In genomic region chr3:126353694-126354321, GRCh38 we compare ENCODE assay signal across 20 cellular contexts. TPM values are rescaled to one million over a fixed set of nuclear protein-coding genes. Genes with fewer than 3 reads are reported as not detected.
A peak's percentile ranks its signal among the peaks of the same experiment; 100 is the strongest.
DNase-seq lines count a peak whose midpoint lies in the region; ATAC-seq, FAIRE-seq and TF ChIP-seq lines count a peak whose summit lies in the region.
"Had no signal": no experiment of that assay in that cellular context is flagged by ENCODE, and none has a peak within 500 bp of the region (broad histone marks: within the 10 kb centered on the region; RNA-seq: fewer than 3 reads in every experiment).

No MANE protein-coding gene starts in this region.

- H3K4me3 Mint-ChIP-seq in chondrocyte (ENCODE audit: unreplicated experiment): no peak overlapping the region
- H3K4me3 Mint-ChIP-seq: activated B cell treated with CpG ODN at 0.5 μM for 24 hours had no signal

- peak overlapping the region; percentile 21; the same call in 1 of the 2 replicates for H3K27ac ChIP-seq in ACC112 (ENCODE audit: low read depth, low read length)
- peak overlapping the region; percentile 75 for H3K27ac ChIP-seq in HepG2 (ENCODE audit: extremely low read length, insufficient read depth, low read length)
- H3K27ac ChIP-seq in spleen: peak overlapping the region in 2 of 8 donors; percentile 5 to 21
- no peak overlapping the region for H3K27ac ChIP-seq in prostate gland
- H3K27ac ChIP-seq in RWPE1: no peak overlapping the region
- H3K27ac ChIP-seq: colonic mucosa had no signal

- peak overlapping the region; percentile 17; the same call in 1 of the 2 replicates for H3K9ac ChIP-seq in HepG2 (ENCODE audit: insufficient read depth, low read depth, low read length)

- H3K27me3 ChIP-seq in ACC112 (ENCODE audit: insufficient read depth, low read length) (peaks cover 4% of the 10 kb centered on the region), HepG2 (ENCODE audit: control insufficient read depth in 1 of 2, insufficient read depth in 2 of 2, low read length in 2 of 2) (peaks cover 0 to 8% of the 10 kb centered on the region in 2 experiments; a peak in 4 of 5 replicates), spleen (replicated peaks in 1 of 7) (peaks cover 0 to 43% (median 18%) of the 10 kb centered on the region in 7 donors), prostate gland (replicated peaks; ENCODE audit: insufficient read depth) (no peaks in the 10 kb centered on the region)

- no TSS peak for BruUV-seq in HepG2 (replicated peaks; lab: Mats Ljungman, UMichigan)

- CTCF ChIA-PET in HepG2 (lab: Yijun Ruan, JAX; ENCODE audit: low intra/inter-chr PET ratio, low total read pairs): no interaction called here
- CTCF ChIA-PET in RWPE1 (lab: Yijun Ruan, JAX): interaction anchor here (0.8 kb wide), 1 partner anchor 219 kb away, joined by 3 read pairs; no protein-coding TSS in a partner anchor

- ATAC-seq in HepG2 (peak; percentile 12), GM19463 (IDR thresholded peaks at IDR 0.05; ENCODE audit: unreplicated experiment) (no peak)

- no peaks in the 10 kb centered on the region for H3K36me3 Mint-ChIP-seq in chondrocyte (ENCODE audit: low read depth)

- POLR2A ChIA-PET in HepG2 (lab: Yijun Ruan, JAX) (interaction anchor here (1.3 kb wide), 1 partner anchor 12 kb away, joined by 3 read pairs; no protein-coding TSS in a partner anchor), RWPE1 (lab: Yijun Ruan, JAX; ENCODE audit: low non-redundant PET) (no interaction called here)

- no peak overlapping the region for H3K27ac Mint-ChIP-seq in chondrocyte (ENCODE audit: unreplicated experiment)
- H3K27ac Mint-ChIP-seq: activated B cell treated with CpG ODN at 0.5 μM for 24 hours; activated T-helper 2 cell treated with anti-CD3 and anti-CD28 coated beads, Interferon-gamma antibody, Interleukin-2, Interleukin-4, amounts not matched to agents 10 μg/mL and 5 μg/mL and 100 μg/mL, durations not matched to agents 14 hours and 24 hours and 36 hours had no signal

- no peaks in the 10 kb centered on the region for H3K9me3 Mint-ChIP-seq in chondrocyte (ENCODE audit: low read depth)
- H3K9me3 Mint-ChIP-seq: activated B cell treated with CpG ODN at 0.5 μM for 24 hours; activated T-helper 2 cell treated with anti-CD3 and anti-CD28 coated beads, Interferon-gamma antibody, Interleukin-2, Interleukin-4, amounts not matched to agents 10 μg/mL and 5 μg/mL and 100 μg/mL, durations not matched to agents 14 hours and 24 hours and 36 hours had no signal

- no peaks in the 10 kb centered on the region for H3K9me3 ChIP-seq in HepG2 (ENCODE audit: low read length)
- no peaks in the 10 kb centered on the region for H3K9me3 ChIP-seq in spleen
- no peaks in the 10 kb centered on the region for H3K9me3 ChIP-seq in prostate gland
- H3K9me3 ChIP-seq: colonic mucosa, MG63 had no signal

- H3K4me3 ChIP-seq in ACC112 (ENCODE audit: low read depth, low read length) (no peak overlapping the region), HepG2 (replicated peaks in 1 of 3; ENCODE audit: insufficient read depth in 1 of 3, low read depth in 2 of 3, low read length in 3 of 3) (peak overlapping the region in 1 of 3 experiments; percentile 35; a peak in 1 of 6 replicates), spleen (no peak overlapping the region), prostate gland (no peak overlapping the region)
- H3K4me3 ChIP-seq: colonic mucosa, MG63 had no signal

- H3K4me1 ChIP-seq in ACC112 (ENCODE audit: control insufficient read depth, insufficient read depth, low read length, unreplicated experiment) (peaks cover 36% of the 10 kb centered on the region), HepG2 (ENCODE audit: insufficient read depth, low read length) (peaks cover 63% of the 10 kb centered on the region), spleen (peaks cover 0 to 40% (median 36%) of the 10 kb centered on the region in 6 donors), prostate gland (replicated peaks) (peaks cover 10% of the 10 kb centered on the region)

- no peak for TF ChIP-seq RAD21 in HepG2 (CRISPR knock-in tag; IDR thresholded peaks at IDR 0.05)

- peak overlapping the region; percentile 91 for H3K4me2 ChIP-seq in HepG2 (ENCODE audit: low read depth, low read length)

- intact Hi-C loops in HepG2 (cut with micrococcal nuclease; ENCODE audit: unreplicated experiment): no loop called here
- intact Hi-C loops in spleen (cut with DNase I; ENCODE audit: low total_unique reads): no loop called here
- intact Hi-C loops in prostate gland (cut with DNase I): no loop called here

- TF ChIP-seq CTCF in chondrocyte (IDR thresholded peaks at IDR 0.05) (no peak), HepG2 (CRISPR knock-in tag; IDR thresholded peaks at IDR 0.05) (no peak), spleen (IDR thresholded peaks at IDR 0.05 in 8 of 11, conservative IDR thresholded peaks at IDR 0.05 in 3 of 11) (peak in 1 of 11 experiments; percentile 6), prostate gland (IDR thresholded peaks at IDR 0.05) (no peak), RWPE1 (conservative IDR thresholded peaks at IDR 0.05; ENCODE audit: low read depth) (no peak)

- DNase-seq in chondrocyte (ENCODE audit: low spot score) (peak; percentile 79), HepG2 (ENCODE audit: low spot score) (peak; percentile 29), spleen (peak; percentile 63), prostate gland (ENCODE audit: low spot score) (no peak), GOT3 (lab: John Stamatoyannopoulos, UW) (no peak), RWPE1 (ENCODE audit: low spot score) (no peak)
- DNase-seq: activated B cell treated with CpG ODN at 0.5 μM for 24 hours, anterior cingulate cortex, colonic mucosa, islet precursor cell, MG63, SHP77 had no signal

- FAIRE-seq in HepG2 (lab: Jason Lieb, UNC): peak; percentile 21

- H2AFZ ChIP-seq in ACC112 (ENCODE audit: low read length, unreplicated experiment) (no peak overlapping the region), HepG2 (ENCODE audit: low read length) (no peak overlapping the region)

- peaks cover 8% of the 10 kb centered on the region for H3K27me3 Mint-ChIP-seq in chondrocyte (ENCODE audit: low read depth)

- H3K4me1 Mint-ChIP-seq in chondrocyte (ENCODE audit: low read depth): peaks cover 20% of the 10 kb centered on the region

- H3K36me3 ChIP-seq in ACC112 (ENCODE audit: insufficient read depth, low read length): no peaks in the 10 kb centered on the region
- H3K36me3 ChIP-seq in HepG2 (replicated peaks in 1 of 2; ENCODE audit: control insufficient read depth in 1 of 2, insufficient read depth in 2 of 2, low read length in 2 of 2): peaks cover 0 to 1% of the 10 kb centered on the region in 2 experiments; a peak in 2 of 5 replicates
- peaks cover 0 to 10% (median 0%) of the 10 kb centered on the region in 6 donors for H3K36me3 ChIP-seq in spleen
- H3K36me3 ChIP-seq in prostate gland: peaks cover 4 to 27% of the 10 kb centered on the region in 2 donors
- H3K36me3 ChIP-seq: colonic mucosa, MG63 had no signal

- no peak for TF ChIP-seq EP300 in HepG2 (IDR thresholded peaks at IDR 0.05; ENCODE audit: low read depth in 2 of 2, low read length in 2 of 2)
- no peak for TF ChIP-seq EP300 in HepG2 (CRISPR knock-in tag; IDR thresholded peaks at IDR 0.05; ENCODE audit: borderline replicate concordance)

- 42% methylated on average over 2 of the region's 8 CpGs for WGBS in HepG2 (ENCODE audit: low lambda C conversion rate)
- 72 to 91% (median 88%) methylated on average over 7 to 8 of the region's 8 CpGs for WGBS in spleen, 5 donors
- 88% methylated on average over 8 of the region's 8 CpGs for whole genome bisulfite sequencing in prostate gland

- H4K20me1 ChIP-seq in HepG2 (ENCODE audit: insufficient read depth, low read length): no peaks in the 10 kb centered on the region

- TF ChIP-seq POLR2A in HepG2 (IDR thresholded peaks at IDR 0.05; ENCODE audit: insufficient read depth in 1 of 2, low read depth in 2 of 2, low read length in 2 of 2) (no peak), spleen (IDR thresholded peaks at IDR 0.05) (no peak), prostate gland (IDR thresholded peaks at IDR 0.05) (no peak)

- H3K79me2 ChIP-seq in ACC112 (ENCODE audit: control insufficient read depth, insufficient read depth, low read length, unreplicated experiment): no peaks in the 10 kb centered on the region
- no peaks in the 10 kb centered on the region for H3K79me2 ChIP-seq in HepG2 (ENCODE audit: insufficient read depth, low read length)

- in situ Hi-C loops in HepG2 (cut with HindIII; ENCODE audit: extremely low pct_ligation_motif_present, low pct_unique_long_range_greater_than_20kb): loop anchor here (25.0 kb wide), 1 partner anchor 217 kb away; no protein-coding TSS in a partner anchor

RNA-seq across cellular contexts. Expression of gene KLF15, which starts 3.4 kb away (rescaled TPM):
- total RNA-seq in chondrocyte (0.41 to 1.8 TPM (median 1.3 TPM) in 3 replicates), HepG2 (2016; rRNA removed; fragmentation: Illumina TruSeq; extraction: Trizol) (5.4 and 7.8 TPM in 2 replicates), spleen (1 to 10 TPM in 6 of 7 donors, under 1 TPM in 1; 0.57 to 9.5 (median 4.8) TPM), prostate gland (10 to 100 TPM; 52.7 to 72.6 TPM)
- total RNA-seq in HepG2 (2016; cell fraction: cytosol; rRNA removed; fragmentation: Illumina TruSeq; extraction: Trizol; ENCODE audit: low read depth): 1.1 and 1.4 TPM in 2 replicates
- 5.0 and 8.2 TPM in 2 replicates for total RNA-seq in HepG2 (2016; cell fraction: insoluble cytoplasmic fraction; rRNA removed; fragmentation: Illumina TruSeq; extraction: Trizol)
- total RNA-seq in HepG2 (2016; cell fraction: membrane; rRNA removed; fragmentation: Illumina TruSeq; extraction: Trizol): 3.1 and 3.8 TPM in 2 replicates
- total RNA-seq in HepG2 (2016; cell fraction: nucleus; rRNA removed; fragmentation: Illumina TruSeq; extraction: Trizol): 6.2 and 8.6 TPM in 2 replicates
- polyA plus RNA-seq in HepG2 (2011; rRNA removed) (5.3 and 7.1 TPM in 2 replicates), spleen (1 to 10 TPM in 2 of 3 donors, under 1 TPM in 1; 0.63 to 3.1 (median 2.4) TPM)
- 3.5 and 8.6 TPM in 2 replicates for polyA plus RNA-seq in HepG2 (2011; cell fraction: cytosol; rRNA removed)
- 10.1 and 15.9 TPM in 2 replicates for polyA plus RNA-seq in HepG2 (2011; cell fraction: nucleus; rRNA removed)
- 3.1 and 3.5 TPM in 2 replicates for polyA plus RNA-seq in HepG2 (2012)
- 0.46 and 0.59 TPM in 2 replicates for polyA plus RNA-seq in HepG2 (2016; cell fraction: cytosol; fragmentation: Illumina TruSeq; extraction: Trizol; ENCODE audit: low read depth)
- polyA plus RNA-seq in HepG2 (2016; cell fraction: insoluble cytoplasmic fraction; fragmentation: Illumina TruSeq; extraction: Trizol; ENCODE audit: low read depth): 5.6 and 7.2 TPM in 2 replicates
- polyA plus RNA-seq in HepG2 (2016; cell fraction: membrane; fragmentation: Illumina TruSeq; extraction: Trizol; ENCODE audit: low read depth): 1.9 and 2.3 TPM in 2 replicates
- 11.1 and 14.2 TPM in 2 replicates for polyA plus RNA-seq in HepG2 (2016; cell fraction: nucleus; fragmentation: Illumina TruSeq; extraction: Trizol; ENCODE audit: insufficient read depth, low read depth)
- 0.09 and 16.6 TPM in 2 replicates for polyA minus RNA-seq in HepG2 (2011; rRNA and poly(A)+ RNA removed; ENCODE audit: low replicate concordance)
- polyA minus RNA-seq in HepG2 (2011; cell fraction: cytosol; rRNA and poly(A)+ RNA removed): 3.5 and 3.9 TPM in 2 replicates
- polyA minus RNA-seq in HepG2 (2011; cell fraction: nucleus; rRNA and poly(A)+ RNA removed): 9.2 and 10.2 TPM in 2 replicates
- total RNA-seq: epithelial cell of proximal tubule; T-helper 1 cell treated with Interleukin-12 subunit alpha and Interleukin-12 subunit beta and Interleukin-4 antibody, amounts not matched to agents 30 ng/mL and 1 ng/mL, for 36 hours had no signal

RNA-seq across cellular contexts. Expression of gene CFAP100, which starts 40.9 kb away (rescaled TPM):
- total RNA-seq in chondrocyte: not detected in 3 replicates
- 0.36 TPM in 1 of 2 replicates, not detected in the other for total RNA-seq in HepG2 (2016; rRNA removed; fragmentation: Illumina TruSeq; extraction: Trizol)
- not detected in 2 replicates for total RNA-seq in HepG2 (2016; cell fraction: cytosol; rRNA removed; fragmentation: Illumina TruSeq; extraction: Trizol; ENCODE audit: low read depth)
- total RNA-seq in HepG2 (2016; cell fraction: insoluble cytoplasmic fraction; rRNA removed; fragmentation: Illumina TruSeq; extraction: Trizol): 0.43 TPM in 1 of 2 replicates, not detected in the other
- not detected in 2 replicates for total RNA-seq in HepG2 (2016; cell fraction: membrane; rRNA removed; fragmentation: Illumina TruSeq; extraction: Trizol)
- total RNA-seq in HepG2 (2016; cell fraction: nucleus; rRNA removed; fragmentation: Illumina TruSeq; extraction: Trizol): not detected in 2 replicates
- 0.32 and 0.63 TPM in 2 replicates for polyA plus RNA-seq in HepG2 (2011; rRNA removed)
- polyA plus RNA-seq in HepG2 (2011; cell fraction: cytosol; rRNA removed): 0.58 and 0.59 TPM in 2 replicates
- 0.42 and 0.63 TPM in 2 replicates for polyA plus RNA-seq in HepG2 (2011; cell fraction: nucleus; rRNA removed)
- polyA plus RNA-seq in HepG2 (2012): 0.09 and 1.1 TPM in 2 replicates
- not detected in 2 replicates for polyA plus RNA-seq in HepG2 (2016; cell fraction: cytosol; fragmentation: Illumina TruSeq; extraction: Trizol; ENCODE audit: low read depth)
- polyA plus RNA-seq in HepG2 (2016; cell fraction: insoluble cytoplasmic fraction; fragmentation: Illumina TruSeq; extraction: Trizol; ENCODE audit: low read depth): 0.30 TPM in 1 of 2 replicates, not detected in the other
- polyA plus RNA-seq in HepG2 (2016; cell fraction: membrane; fragmentation: Illumina TruSeq; extraction: Trizol; ENCODE audit: low read depth): not detected in 2 replicates
- not detected in 2 replicates for polyA plus RNA-seq in HepG2 (2016; cell fraction: nucleus; fragmentation: Illumina TruSeq; extraction: Trizol; ENCODE audit: insufficient read depth, low read depth)
- polyA minus RNA-seq in HepG2 (2011; rRNA and poly(A)+ RNA removed; ENCODE audit: low replicate concordance): 0.12 TPM in 1 of 2 replicates, not detected in the other
- polyA minus RNA-seq in HepG2 (2011; cell fraction: cytosol; rRNA and poly(A)+ RNA removed): 1.1 TPM in 1 of 2 replicates, not detected in the other
- polyA minus RNA-seq in HepG2 (2011; cell fraction: nucleus; rRNA and poly(A)+ RNA removed): not detected in 2 replicates
- not detected for total RNA-seq in spleen
- polyA plus RNA-seq in spleen: not detected
- total RNA-seq in prostate gland: 1 to 10 TPM in 1 of 2 donors, not detected in 1; 2.3 TPM
- total RNA-seq: A673; activated B cell treated with CpG ODN at 0.5 μM for 24 hours; activated CD8-positive, alpha-beta memory T cell treated with anti-CD3 and anti-CD28 coated beads for 36 hours; activated T-helper 2 cell treated with anti-CD3 and anti-CD28 coated beads, Interferon-gamma antibody, Interleukin-2, Interleukin-4, amounts not matched to agents 10 μg/mL and 5 μg/mL and 100 μg/mL, durations not matched to agents 14 hours and 24 hours and 36 hours; colonic mucosa; epithelial cell of proximal tubule; pulmonary artery endothelial cell; T-helper 1 cell treated with Interleukin-12 subunit alpha and Interleukin-12 subunit beta and Interleukin-4 antibody, amounts not matched to agents 30 ng/mL and 1 ng/mL, for 36 hours had no signal

Comparison
In these comparisons a context has a peak if more than half of its experiments do, and no peak if none do; other contexts are left out.
1. H3K27ac ChIP-seq: peak in ACC112 (single experiment) and HepG2 (single experiment); none in prostate gland (0 of 2) and RWPE1 (single experiment).
2. DNase-seq: peak in chondrocyte (single experiment), HepG2 (single experiment) and spleen (single experiment); none in prostate gland (single experiment), GOT3 (single experiment) and RWPE1 (single experiment).